1 cellular context compared by ENCODE assay signal in the genomic region with DNA sequence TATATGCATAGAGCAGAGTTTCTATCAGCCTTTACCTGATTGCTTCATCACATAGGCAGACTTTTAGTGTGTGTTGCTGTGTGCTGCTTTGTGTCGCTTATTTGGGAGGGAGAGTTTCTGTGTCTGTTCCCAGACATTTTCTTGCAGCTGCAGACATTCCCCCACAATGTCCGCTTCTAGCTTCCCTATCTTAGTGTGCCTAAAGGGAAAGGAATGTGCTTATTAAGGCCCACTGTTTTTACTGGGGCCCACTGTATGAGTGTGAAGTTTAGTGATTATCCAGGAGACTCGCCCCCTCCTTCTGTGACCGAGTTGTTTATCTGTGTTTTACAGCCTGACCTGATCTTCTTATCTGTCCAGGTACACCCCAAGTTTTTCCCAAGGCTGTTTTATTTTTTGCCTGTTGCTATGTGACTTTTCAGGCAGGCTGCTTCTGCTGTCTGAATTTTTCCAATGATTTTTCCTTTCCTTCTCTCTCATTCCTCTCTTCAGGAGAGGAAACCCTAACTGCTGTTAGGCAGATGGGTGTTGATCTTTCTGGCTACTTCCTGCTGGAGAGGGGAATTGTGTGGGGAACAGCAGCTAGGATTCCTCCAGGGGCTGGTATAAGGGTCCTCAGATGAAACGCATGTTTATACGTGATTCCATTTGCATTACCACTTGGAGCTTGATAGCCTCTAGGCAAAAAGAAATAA.
TF ChIP-seq lines count a peak whose summit lies in the region.

No MANE protein-coding gene starts in this region.

TF ChIP-seq in K562, 482 proteins besides CTCF, POLR2A, EP300 and RAD21 (continued from another document and continues in another):
- TF ChIP-seq, protein P1, sequence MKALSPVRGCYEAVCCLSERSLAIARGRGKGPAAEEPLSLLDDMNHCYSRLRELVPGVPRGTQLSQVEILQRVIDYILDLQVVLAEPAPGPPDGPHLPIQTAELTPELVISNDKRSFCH (CRISPR knock-in tag; IDR thresholded peaks at IDR 0.05) = no peak
- TF ChIP-seq, protein P1 (tag; IDR thresholded peaks at IDR 0.05) = no peak
- TF ChIP-seq, protein P2, sequence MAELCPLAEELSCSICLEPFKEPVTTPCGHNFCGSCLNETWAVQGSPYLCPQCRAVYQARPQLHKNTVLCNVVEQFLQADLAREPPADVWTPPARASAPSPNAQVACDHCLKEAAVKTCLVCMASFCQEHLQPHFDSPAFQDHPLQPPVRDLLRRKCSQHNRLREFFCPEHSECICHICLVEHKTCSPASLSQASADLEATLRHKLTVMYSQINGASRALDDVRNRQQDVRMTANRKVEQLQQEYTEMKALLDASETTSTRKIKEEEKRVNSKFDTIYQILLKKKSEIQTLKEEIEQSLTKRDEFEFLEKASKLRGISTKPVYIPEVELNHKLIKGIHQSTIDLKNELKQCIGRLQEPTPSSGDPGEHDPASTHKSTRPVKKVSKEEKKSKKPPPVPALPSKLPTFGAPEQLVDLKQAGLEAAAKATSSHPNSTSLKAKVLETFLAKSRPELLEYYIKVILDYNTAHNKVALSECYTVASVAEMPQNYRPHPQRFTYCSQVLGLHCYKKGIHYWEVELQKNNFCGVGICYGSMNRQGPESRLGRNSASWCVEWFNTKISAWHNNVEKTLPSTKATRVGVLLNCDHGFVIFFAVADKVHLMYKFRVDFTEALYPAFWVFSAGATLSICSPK (IDR thresholded peaks at IDR 0.05; ENCODE audit: borderline replicate concordance) = no peak
- TF ChIP-seq MYNN (IDR thresholded peaks at IDR 0.05) (no peak), MYNN (CRISPR knock-in tag; IDR thresholded peaks at IDR 0.05) (no peak), OTX1 (CRISPR knock-in tag; IDR thresholded peaks at IDR 0.05) (no peak), SMAD3 (CRISPR knock-in tag; conservative IDR thresholded peaks at IDR 0.05) (no peak), ZNF140 (CRISPR knock-in tag; IDR thresholded peaks at IDR 0.05) (no peak), ZNF165 (CRISPR knock-in tag; IDR thresholded peaks at IDR 0.05; ENCODE audit: borderline replicate concordance) (no peak), ZNF174 (CRISPR knock-in tag; IDR thresholded peaks at IDR 0.05) (no peak), RBFOX2 (IDR thresholded peaks at IDR 0.05; ENCODE audit: low read depth, low read length) (no peak), GTF2E2 (tag; IDR thresholded peaks at IDR 0.05) (no peak), MCM7 (IDR thresholded peaks at IDR 0.05) (no peak), RAD51 (IDR thresholded peaks at IDR 0.05; ENCODE audit: borderline replicate concordance, low read depth) (no peak), ELF4 (CRISPR knock-in tag; IDR thresholded peaks at IDR 0.05) (no peak), XRCC5 (IDR thresholded peaks at IDR 0.05; ENCODE audit: low read depth, low read length) (no peak), POLR2AphosphoS5 (IDR thresholded peaks at IDR 0.05; ENCODE audit: control insufficient read depth, insufficient read depth, low read depth, low read length) (peak; percentile 79; the same call in 1 of the 2 replicates), NR2F6 (CRISPR knock-in tag; IDR thresholded peaks at IDR 0.05) (no peak), ZSCAN29 (IDR thresholded peaks at IDR 0.05) (no peak), CBX8 (IDR thresholded peaks at IDR 0.05; ENCODE audit: borderline replicate concordance, extremely low read depth, low read depth, low read length, poor library complexity, severe bottlenecking) (no peak), COPS2 (conservative IDR thresholded peaks at IDR 0.05) (no peak), SIRT6 (IDR thresholded peaks at IDR 0.05; ENCODE audit: low read depth, low read length) (no peak), ZNF282 (CRISPR knock-in tag; IDR thresholded peaks at IDR 0.05) (no peak), MEF2D (tag; conservative IDR thresholded peaks at IDR 0.05; ENCODE audit: low read depth) (no peak), PHTF2 (CRISPR knock-in tag; IDR thresholded peaks at IDR 0.05) (no peak), RFX7 (CRISPR knock-in tag; IDR thresholded peaks at IDR 0.05) (no peak), DNMT1 (IDR thresholded peaks at IDR 0.05) (no peak), ZBTB7A (IDR thresholded peaks at IDR 0.05; ENCODE audit: borderline replicate concordance, control insufficient read depth, low read depth, low read length) (no peak), ZNF12 (CRISPR knock-in tag; IDR thresholded peaks at IDR 0.05) (no peak), HSF4 (CRISPR knock-in tag; IDR thresholded peaks at IDR 0.05; ENCODE audit: borderline replicate concordance) (no peak), U2AF2 (optimal IDR thresholded peaks at IDR 0.05; ENCODE audit: low read depth, low read length) (no peak), FOXA3 (CRISPR knock-in tag; conservative IDR thresholded peaks at IDR 0.05 in 1 of 2, IDR thresholded peaks at IDR 0.05 in 1 of 2) (no peak)
- TF ChIP-seq, protein P3, sequence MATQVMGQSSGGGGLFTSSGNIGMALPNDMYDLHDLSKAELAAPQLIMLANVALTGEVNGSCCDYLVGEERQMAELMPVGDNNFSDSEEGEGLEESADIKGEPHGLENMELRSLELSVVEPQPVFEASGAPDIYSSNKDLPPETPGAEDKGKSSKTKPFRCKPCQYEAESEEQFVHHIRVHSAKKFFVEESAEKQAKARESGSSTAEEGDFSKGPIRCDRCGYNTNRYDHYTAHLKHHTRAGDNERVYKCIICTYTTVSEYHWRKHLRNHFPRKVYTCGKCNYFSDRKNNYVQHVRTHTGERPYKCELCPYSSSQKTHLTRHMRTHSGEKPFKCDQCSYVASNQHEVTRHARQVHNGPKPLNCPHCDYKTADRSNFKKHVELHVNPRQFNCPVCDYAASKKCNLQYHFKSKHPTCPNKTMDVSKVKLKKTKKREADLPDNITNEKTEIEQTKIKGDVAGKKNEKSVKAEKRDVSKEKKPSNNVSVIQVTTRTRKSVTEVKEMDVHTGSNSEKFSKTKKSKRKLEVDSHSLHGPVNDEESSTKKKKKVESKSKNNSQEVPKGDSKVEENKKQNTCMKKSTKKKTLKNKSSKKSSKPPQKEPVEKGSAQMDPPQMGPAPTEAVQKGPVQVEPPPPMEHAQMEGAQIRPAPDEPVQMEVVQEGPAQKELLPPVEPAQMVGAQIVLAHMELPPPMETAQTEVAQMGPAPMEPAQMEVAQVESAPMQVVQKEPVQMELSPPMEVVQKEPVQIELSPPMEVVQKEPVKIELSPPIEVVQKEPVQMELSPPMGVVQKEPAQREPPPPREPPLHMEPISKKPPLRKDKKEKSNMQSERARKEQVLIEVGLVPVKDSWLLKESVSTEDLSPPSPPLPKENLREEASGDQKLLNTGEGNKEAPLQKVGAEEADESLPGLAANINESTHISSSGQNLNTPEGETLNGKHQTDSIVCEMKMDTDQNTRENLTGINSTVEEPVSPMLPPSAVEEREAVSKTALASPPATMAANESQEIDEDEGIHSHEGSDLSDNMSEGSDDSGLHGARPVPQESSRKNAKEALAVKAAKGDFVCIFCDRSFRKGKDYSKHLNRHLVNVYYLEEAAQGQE (CRISPR knock-in tag; IDR thresholded peaks at IDR 0.05; ENCODE audit: low read depth) = no peak
- TF ChIP-seq, protein P4, sequence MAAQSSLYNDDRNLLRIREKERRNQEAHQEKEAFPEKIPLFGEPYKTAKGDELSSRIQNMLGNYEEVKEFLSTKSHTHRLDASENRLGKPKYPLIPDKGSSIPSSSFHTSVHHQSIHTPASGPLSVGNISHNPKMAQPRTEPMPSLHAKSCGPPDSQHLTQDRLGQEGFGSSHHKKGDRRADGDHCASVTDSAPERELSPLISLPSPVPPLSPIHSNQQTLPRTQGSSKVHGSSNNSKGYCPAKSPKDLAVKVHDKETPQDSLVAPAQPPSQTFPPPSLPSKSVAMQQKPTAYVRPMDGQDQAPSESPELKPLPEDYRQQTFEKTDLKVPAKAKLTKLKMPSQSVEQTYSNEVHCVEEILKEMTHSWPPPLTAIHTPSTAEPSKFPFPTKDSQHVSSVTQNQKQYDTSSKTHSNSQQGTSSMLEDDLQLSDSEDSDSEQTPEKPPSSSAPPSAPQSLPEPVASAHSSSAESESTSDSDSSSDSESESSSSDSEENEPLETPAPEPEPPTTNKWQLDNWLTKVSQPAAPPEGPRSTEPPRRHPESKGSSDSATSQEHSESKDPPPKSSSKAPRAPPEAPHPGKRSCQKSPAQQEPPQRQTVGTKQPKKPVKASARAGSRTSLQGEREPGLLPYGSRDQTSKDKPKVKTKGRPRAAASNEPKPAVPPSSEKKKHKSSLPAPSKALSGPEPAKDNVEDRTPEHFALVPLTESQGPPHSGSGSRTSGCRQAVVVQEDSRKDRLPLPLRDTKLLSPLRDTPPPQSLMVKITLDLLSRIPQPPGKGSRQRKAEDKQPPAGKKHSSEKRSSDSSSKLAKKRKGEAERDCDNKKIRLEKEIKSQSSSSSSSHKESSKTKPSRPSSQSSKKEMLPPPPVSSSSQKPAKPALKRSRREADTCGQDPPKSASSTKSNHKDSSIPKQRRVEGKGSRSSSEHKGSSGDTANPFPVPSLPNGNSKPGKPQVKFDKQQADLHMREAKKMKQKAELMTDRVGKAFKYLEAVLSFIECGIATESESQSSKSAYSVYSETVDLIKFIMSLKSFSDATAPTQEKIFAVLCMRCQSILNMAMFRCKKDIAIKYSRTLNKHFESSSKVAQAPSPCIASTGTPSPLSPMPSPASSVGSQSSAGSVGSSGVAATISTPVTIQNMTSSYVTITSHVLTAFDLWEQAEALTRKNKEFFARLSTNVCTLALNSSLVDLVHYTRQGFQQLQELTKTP (IDR thresholded peaks at IDR 0.05; ENCODE audit: low read depth in 1 of 2, partially characterized antibody in 2 of 2) = no peak
- TF ChIP-seq, protein P5, sequence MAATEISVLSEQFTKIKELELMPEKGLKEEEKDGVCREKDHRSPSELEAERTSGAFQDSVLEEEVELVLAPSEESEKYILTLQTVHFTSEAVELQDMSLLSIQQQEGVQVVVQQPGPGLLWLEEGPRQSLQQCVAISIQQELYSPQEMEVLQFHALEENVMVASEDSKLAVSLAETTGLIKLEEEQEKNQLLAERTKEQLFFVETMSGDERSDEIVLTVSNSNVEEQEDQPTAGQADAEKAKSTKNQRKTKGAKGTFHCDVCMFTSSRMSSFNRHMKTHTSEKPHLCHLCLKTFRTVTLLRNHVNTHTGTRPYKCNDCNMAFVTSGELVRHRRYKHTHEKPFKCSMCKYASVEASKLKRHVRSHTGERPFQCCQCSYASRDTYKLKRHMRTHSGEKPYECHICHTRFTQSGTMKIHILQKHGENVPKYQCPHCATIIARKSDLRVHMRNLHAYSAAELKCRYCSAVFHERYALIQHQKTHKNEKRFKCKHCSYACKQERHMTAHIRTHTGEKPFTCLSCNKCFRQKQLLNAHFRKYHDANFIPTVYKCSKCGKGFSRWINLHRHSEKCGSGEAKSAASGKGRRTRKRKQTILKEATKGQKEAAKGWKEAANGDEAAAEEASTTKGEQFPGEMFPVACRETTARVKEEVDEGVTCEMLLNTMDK (IDR thresholded peaks at IDR 0.05; ENCODE audit: borderline replicate concordance, insufficient read depth, low read depth, low read length, poor library complexity, severe bottlenecking) = no peak
- TF ChIP-seq, protein P6, sequence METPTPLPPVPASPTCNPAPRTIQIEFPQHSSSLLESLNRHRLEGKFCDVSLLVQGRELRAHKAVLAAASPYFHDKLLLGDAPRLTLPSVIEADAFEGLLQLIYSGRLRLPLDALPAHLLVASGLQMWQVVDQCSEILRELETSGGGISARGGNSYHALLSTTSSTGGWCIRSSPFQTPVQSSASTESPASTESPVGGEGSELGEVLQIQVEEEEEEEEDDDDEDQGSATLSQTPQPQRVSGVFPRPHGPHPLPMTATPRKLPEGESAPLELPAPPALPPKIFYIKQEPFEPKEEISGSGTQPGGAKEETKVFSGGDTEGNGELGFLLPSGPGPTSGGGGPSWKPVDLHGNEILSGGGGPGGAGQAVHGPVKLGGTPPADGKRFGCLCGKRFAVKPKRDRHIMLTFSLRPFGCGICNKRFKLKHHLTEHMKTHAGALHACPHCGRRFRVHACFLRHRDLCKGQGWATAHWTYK (CRISPR knock-in tag; IDR thresholded peaks at IDR 0.05) = no peak
- TF ChIP-seq, protein P7, sequence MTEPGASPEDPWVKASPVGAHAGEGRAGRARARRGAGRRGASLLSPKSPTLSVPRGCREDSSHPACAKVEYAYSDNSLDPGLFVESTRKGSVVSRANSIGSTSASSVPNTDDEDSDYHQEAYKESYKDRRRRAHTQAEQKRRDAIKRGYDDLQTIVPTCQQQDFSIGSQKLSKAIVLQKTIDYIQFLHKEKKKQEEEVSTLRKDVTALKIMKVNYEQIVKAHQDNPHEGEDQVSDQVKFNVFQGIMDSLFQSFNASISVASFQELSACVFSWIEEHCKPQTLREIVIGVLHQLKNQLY (CRISPR knock-in tag; conservative IDR thresholded peaks at IDR 0.05) = no peak
- TF ChIP-seq, protein P8, sequence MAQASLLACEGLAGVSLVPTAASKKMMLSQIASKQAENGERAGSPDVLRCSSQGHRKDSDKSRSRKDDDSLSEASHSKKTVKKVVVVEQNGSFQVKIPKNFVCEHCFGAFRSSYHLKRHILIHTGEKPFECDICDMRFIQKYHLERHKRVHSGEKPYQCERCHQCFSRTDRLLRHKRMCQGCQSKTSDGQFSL (CRISPR knock-in tag; IDR thresholded peaks at IDR 0.05) = no peak
- TF ChIP-seq, protein P8 (tag; IDR thresholded peaks at IDR 0.05) = no peak
- TF ChIP-seq, protein P9, sequence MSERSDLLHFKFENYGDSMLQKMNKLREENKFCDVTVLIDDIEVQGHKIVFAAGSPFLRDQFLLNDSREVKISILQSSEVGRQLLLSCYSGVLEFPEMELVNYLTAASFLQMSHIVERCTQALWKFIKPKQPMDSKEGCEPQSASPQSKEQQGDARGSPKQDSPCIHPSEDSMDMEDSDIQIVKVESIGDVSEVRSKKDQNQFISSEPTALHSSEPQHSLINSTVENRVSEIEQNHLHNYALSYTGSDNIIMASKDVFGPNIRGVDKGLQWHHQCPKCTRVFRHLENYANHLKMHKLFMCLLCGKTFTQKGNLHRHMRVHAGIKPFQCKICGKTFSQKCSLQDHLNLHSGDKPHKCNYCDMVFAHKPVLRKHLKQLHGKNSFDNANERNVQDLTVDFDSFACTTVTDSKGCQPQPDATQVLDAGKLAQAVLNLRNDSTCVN (CRISPR knock-in tag; IDR thresholded peaks at IDR 0.05) = no peak
- TF ChIP-seq, protein P10, sequence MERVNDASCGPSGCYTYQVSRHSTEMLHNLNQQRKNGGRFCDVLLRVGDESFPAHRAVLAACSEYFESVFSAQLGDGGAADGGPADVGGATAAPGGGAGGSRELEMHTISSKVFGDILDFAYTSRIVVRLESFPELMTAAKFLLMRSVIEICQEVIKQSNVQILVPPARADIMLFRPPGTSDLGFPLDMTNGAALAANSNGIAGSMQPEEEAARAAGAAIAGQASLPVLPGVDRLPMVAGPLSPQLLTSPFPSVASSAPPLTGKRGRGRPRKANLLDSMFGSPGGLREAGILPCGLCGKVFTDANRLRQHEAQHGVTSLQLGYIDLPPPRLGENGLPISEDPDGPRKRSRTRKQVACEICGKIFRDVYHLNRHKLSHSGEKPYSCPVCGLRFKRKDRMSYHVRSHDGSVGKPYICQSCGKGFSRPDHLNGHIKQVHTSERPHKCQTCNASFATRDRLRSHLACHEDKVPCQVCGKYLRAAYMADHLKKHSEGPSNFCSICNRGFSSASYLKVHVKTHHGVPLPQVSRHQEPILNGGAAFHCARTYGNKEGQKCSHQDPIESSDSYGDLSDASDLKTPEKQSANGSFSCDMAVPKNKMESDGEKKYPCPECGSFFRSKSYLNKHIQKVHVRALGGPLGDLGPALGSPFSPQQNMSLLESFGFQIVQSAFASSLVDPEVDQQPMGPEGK (CRISPR knock-in tag; IDR thresholded peaks at IDR 0.05; ENCODE audit: borderline replicate concordance) = no peak
